Comparison of ENCODE assay signal across 11 cellular contexts in genomic region chrX:104668550-104668949, GRCh38.
A peak's percentile ranks its signal among the peaks of the same experiment; 100 is the strongest.
DNase-seq lines count a peak whose midpoint lies in the region; ATAC-seq and TF ChIP-seq lines count a peak whose summit lies in the region.
"Had no signal": no experiment of that assay in that cellular context is flagged by ENCODE, and none has a peak within 500 bp of the region (broad histone marks: within the 10 kb centered on the region; RNA-seq: fewer than 3 reads in every experiment).

No MANE protein-coding gene starts in this region.

- H3K9me3 ChIP-seq in endodermal cell (ENCODE audit: control insufficient read depth, low read length): no peaks in the 10 kb centered on the region
- H3K9me3 ChIP-seq: body of pancreas, Caco-2 had no signal

- peak; percentile 54 for TF ChIP-seq CTCF in endodermal cell (conservative IDR thresholded peaks at IDR 0.05)
- peak; percentile 55 for TF ChIP-seq CTCF in neural crest cell (conservative IDR thresholded peaks at IDR 0.05)
- TF ChIP-seq CTCF in dorsolateral prefrontal cortex (IDR thresholded peaks at IDR 0.05 in 54 of 56, conservative IDR thresholded peaks at IDR 0.05 in 2 of 56; ENCODE audit: low read depth in 1 of 56, partially characterized antibody in 56 of 56): peak in 23 of 56 donors; percentile 6 to 38 (median 19)

- no peaks in the 10 kb centered on the region for H3K4me1 ChIP-seq in endodermal cell (ENCODE audit: control insufficient read depth, insufficient read depth, low read length)
- H3K4me1 ChIP-seq: Caco-2 had no signal

- no peak overlapping the region for H3K9ac ChIP-seq in endodermal cell (ENCODE audit: extremely low read depth, low read length, poor library complexity, severe bottlenecking)

- H3K27me3 Mint-ChIP-seq in endodermal cell (ENCODE audit: insufficient read depth) (no peaks in the 10 kb centered on the region), neural crest cell (ENCODE audit: low read depth) (no peaks in the 10 kb centered on the region)

- H3K4me3 Mint-ChIP-seq in endodermal cell (no peak overlapping the region), neural crest cell (no peak overlapping the region)

- H3K36me3 ChIP-seq in endodermal cell (ENCODE audit: control insufficient read depth, insufficient read depth, low read length): no peaks in the 10 kb centered on the region

- intact Hi-C loops in dorsolateral prefrontal cortex (cut with DNase I): no loop called here

- ATAC-seq in GM18505 (IDR thresholded peaks at IDR 0.05; ENCODE audit: unreplicated experiment): no peak
- ATAC-seq: body of pancreas had no signal

- DNase-seq in GM04504 (ENCODE audit: low read depth) (peak; percentile 1), NCI-H526 (lab: John Stamatoyannopoulos, UW) (peak; percentile 14 to 56), endodermal cell (no peak), neural crest cell (ENCODE audit: low read depth, low spot score) (no peak), dorsolateral prefrontal cortex (no peak), GM03348 (ENCODE audit: low spot score) (no peak), NK-92 (lab: John Stamatoyannopoulos, UW; ENCODE audit: unreplicated experiment) (no peak)
- DNase-seq: activated T-cell treated with anti-CD3 and anti-CD28 coated beads for 4 hours, Caco-2 had no signal

- no peak overlapping the region for H3K27ac ChIP-seq in endodermal cell (ENCODE audit: low read depth, low read length)
- H3K27ac ChIP-seq in dorsolateral prefrontal cortex: no peak overlapping the region
- H3K27ac ChIP-seq: body of pancreas had no signal

- WGBS in endodermal cell (ENCODE audit: insufficient coverage in 1 of 2, insufficient read length in 1 of 2), 2 experiments: 14% methylated on average over 2 of the region's 3 CpGs; no CpG with 5 or more reads in 1 of the 2 experiments

- H3K4me3 ChIP-seq in endodermal cell (ENCODE audit: low read length) (no peak overlapping the region), dorsolateral prefrontal cortex (no peak overlapping the region)
- H3K4me3 ChIP-seq: body of pancreas had no signal

- H3K9me3 Mint-ChIP-seq in endodermal cell (peaks cover 28% of the 10 kb centered on the region), neural crest cell (peaks cover under 1% of the 10 kb centered on the region)

- no peaks in the 10 kb centered on the region for H3K4me1 Mint-ChIP-seq in endodermal cell
- no peaks in the 10 kb centered on the region for H3K4me1 Mint-ChIP-seq in neural crest cell

- H3K27me3 ChIP-seq in endodermal cell (ENCODE audit: control insufficient read depth, insufficient read depth, low read length, poor library complexity, severe bottlenecking) (no peaks in the 10 kb centered on the region), dorsolateral prefrontal cortex (peaks cover 0 to 67% (median 24%) of the 10 kb centered on the region in 45 donors)
- H3K27me3 ChIP-seq: body of pancreas had no signal

- H3K36me3 Mint-ChIP-seq in endodermal cell (ENCODE audit: low read depth) (no peaks in the 10 kb centered on the region), neural crest cell (ENCODE audit: low read depth) (peaks cover 4% of the 10 kb centered on the region)

- H3K27ac Mint-ChIP-seq in endodermal cell (no peak overlapping the region), neural crest cell (ENCODE audit: unreplicated experiment) (no peak overlapping the region)

- no peak for TF ChIP-seq POLR2A in GM18505 (IDR thresholded peaks at IDR 0.05; ENCODE audit: borderline replicate concordance, extremely low read depth, insufficient read depth, insufficient read length)

Comparison
In these comparisons a context has a peak if more than half of its experiments do, and no peak if none do; other contexts are left out.
1. DNase-seq: peak in GM04504 (single experiment) and NCI-H526 (2 of 2); none in endodermal cell (single experiment), neural crest cell (single experiment), dorsolateral prefrontal cortex (0 of 10), GM03348 (single experiment) and NK-92 (single experiment).